35 cellular contexts compared by ENCODE assay signal in the genomic region with DNA sequence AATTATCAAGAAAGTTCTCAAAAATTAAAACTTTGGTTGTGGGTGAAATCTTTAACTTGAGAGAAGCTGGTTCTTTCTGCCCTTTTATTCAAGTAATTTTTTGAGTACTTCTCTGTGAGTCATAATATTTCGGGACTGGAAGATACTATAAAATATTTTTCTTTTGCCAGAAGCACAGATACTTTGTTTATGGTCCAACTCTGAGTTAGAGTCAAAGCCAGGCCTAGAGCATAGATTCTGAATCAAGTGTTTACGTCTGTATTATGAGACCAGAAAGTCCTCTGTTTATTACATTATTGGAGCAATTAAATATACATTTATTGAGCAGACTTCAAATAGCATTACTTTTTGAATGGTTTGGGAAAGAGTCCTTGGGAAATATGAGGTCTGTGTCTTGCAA.
"Had no signal": no experiment of that assay in that cellular context is flagged by ENCODE, and none has a peak within 500 bp of the region (broad histone marks: within the 10 kb centered on the region; RNA-seq: fewer than 3 reads in every experiment).

No MANE protein-coding gene starts in this region.

- H3K27ac ChIP-seq: adrenal gland, body of pancreas, brain microvascular endothelial cell, breast epithelium, VCaP had no signal

- H3K4me3 ChIP-seq: adrenal gland, body of pancreas, breast epithelium had no signal

- H3K9me3 Mint-ChIP-seq: activated B cell treated with CpG ODN at 0.5 μM for 24 hours; activated CD4-positive, alpha-beta T cell treated with anti-CD3 and anti-CD28 coated beads, Interleukin-2, amount 10 ng/mL, durations not matched to agents 24 days and 14 days; T-helper 2 cell treated with Interferon-gamma antibody and Interleukin-4, amounts not matched to agents 5 μg/mL and 100 μg/mL, for 36 hours had no signal

- ATAC-seq: activated CD8-positive, alpha-beta T cell treated with anti-CD3 and anti-CD28 coated beads for 36 hours; activated naive CD4-positive, alpha-beta T cell treated with anti-CD3 and anti-CD28 coated beads, Interleukin-2, amount 50 U/mL, for 72 hours; activated T-cell treated with anti-CD3 and anti-CD28 coated beads, Interleukin-2, amount 50 U/mL, for 4 hours; activated T-cell treated with anti-CD3 and anti-CD28 coated beads, Interleukin-2, amount 50 U/mL, for 72 hours; activated T-helper 17 cell treated with anti-CD3 and anti-CD28 coated beads, Interleukin-2, amount 50 U/mL, for 72 hours; body of pancreas had no signal

- H3K27ac Mint-ChIP-seq: activated B cell treated with CpG ODN at 0.5 μM for 24 hours; activated CD4-positive, alpha-beta memory T cell treated with anti-CD3 and anti-CD28 coated beads for 36 hours; activated CD4-positive, alpha-beta T cell treated with anti-CD3 and anti-CD28 coated beads, Interleukin-2, amount 10 ng/mL, durations not matched to agents 24 days and 14 days; activated CD8-positive, alpha-beta T cell treated with anti-CD3 and anti-CD28 coated beads for 36 hours; activated naive CD4-positive, alpha-beta T cell treated with anti-CD3 and anti-CD28 coated beads for 36 hours; activated naive CD4-positive, alpha-beta T cell treated with anti-CD3 and anti-CD28 coated beads, Interleukin-2, amount 50 U/mL, for 72 hours; activated naive CD8-positive, alpha-beta T cell treated with anti-CD3 and anti-CD28 coated beads for 36 hours; activated T-cell treated with anti-CD3 and anti-CD28 coated beads, Interleukin-2, amount 50 U/mL, for 72 hours; activated T-helper 1 cell treated with anti-CD3 and anti-CD28 coated beads, Interleukin-12 subunit alpha, Interleukin-12 subunit beta, Interleukin-2, Interleukin-4 antibody, amounts not matched to agents 30 ng/mL and 10 ng/mL and 1 ng/mL, durations not matched to agents 14 hours and 24 hours and 36 hours; activated T-helper 17 cell treated with anti-CD3 and anti-CD28 coated beads, Interleukin-2, amount 50 U/mL, for 72 hours; T-helper 1 cell treated with Interleukin-12 subunit alpha and Interleukin-12 subunit beta and Interleukin-4 antibody, amounts not matched to agents 30 μg/mL and 1 μg/mL, for 36 hours; T-helper 2 cell treated with Interferon-gamma antibody and Interleukin-4, amounts not matched to agents 5 μg/mL and 100 μg/mL, for 36 hours had no signal

- H3K36me3 ChIP-seq: adrenal gland, brain microvascular endothelial cell, breast epithelium had no signal

- H3K27me3 ChIP-seq: adrenal gland, body of pancreas, brain microvascular endothelial cell, breast epithelium had no signal

- H3K27me3 Mint-ChIP-seq: activated B cell treated with CpG ODN at 0.5 μM for 24 hours; activated CD4-positive, alpha-beta memory T cell treated with anti-CD3 and anti-CD28 coated beads for 36 hours; activated CD4-positive, alpha-beta T cell treated with anti-CD3 and anti-CD28 coated beads, Interleukin-2, amount 10 ng/mL, durations not matched to agents 24 days and 14 days; activated CD8-positive, alpha-beta T cell treated with anti-CD3 and anti-CD28 coated beads for 36 hours; activated naive CD8-positive, alpha-beta T cell treated with anti-CD3 and anti-CD28 coated beads for 36 hours; activated T-helper 17 cell treated with anti-CD3 and anti-CD28 coated beads, Interleukin-2, amount 50 U/mL, for 72 hours had no signal

- H3K4me1 ChIP-seq: body of pancreas, breast epithelium had no signal

- DNase-seq: activated B cell treated with CpG ODN at 0.5 μM for 24 hours; activated CD4-positive, alpha-beta memory T cell treated with anti-CD3 and anti-CD28 coated beads for 36 hours; activated CD4-positive, alpha-beta T cell treated with anti-CD3 and anti-CD28 coated beads for 4 hours; activated CD4-positive, alpha-beta T cell treated with anti-CD3 and anti-CD28 coated beads, Interleukin-2, amount 10 ng/mL, durations not matched to agents 24 days and 14 days; activated CD4-positive, alpha-beta T cell treated with anti-CD3 and anti-CD28 coated beads, Interleukin-2, amount 50 U/mL, for 1 hour; activated CD4-positive, alpha-beta T cell treated with anti-CD3 and anti-CD28 coated beads, Interleukin-2, amount 50 U/mL, for 4 hours; activated CD4-positive, CD25-positive, alpha-beta regulatory T cell treated with anti-CD3 and anti-CD28 coated beads, Interleukin-2, amount 50 U/mL, for 72 hours; activated CD8-positive, alpha-beta memory T cell treated with anti-CD3 and anti-CD28 coated beads, Interleukin-2, amount 50 U/mL, for 4 hours; activated CD8-positive, alpha-beta T cell treated with anti-CD3 and anti-CD28 coated beads for 36 hours; activated effector memory CD4-positive, alpha-beta T cell treated with anti-CD3 and anti-CD28 coated beads, Interleukin-2, amount 50 U/mL, for 16 hours; activated gamma-delta T cell treated with Interleukin-2 at 50 U/mL for 16 hours; activated naive CD4-positive, alpha-beta T cell; activated naive CD4-positive, alpha-beta T cell treated with anti-CD3 and anti-CD28 coated beads for 36 hours; activated naive CD4-positive, alpha-beta T cell treated with anti-CD3 and anti-CD28 coated beads, Interleukin-2, amount 50 U/mL, for 16 hours; activated naive CD8-positive, alpha-beta T cell treated with anti-CD3 and anti-CD28 coated beads for 36 hours; activated T-cell treated with anti-CD3 and anti-CD28 coated beads for 4 hours; activated T-cell treated with anti-CD3 and anti-CD28 coated beads, Interleukin-2, amount 50 U/mL, for 1 hour; activated T-cell treated with anti-CD3 and anti-CD28 coated beads, Interleukin-2, amount 50 U/mL, for 4 hours; activated T-cell treated with anti-CD3 and anti-CD28 coated beads, Interleukin-2, amount 50 U/mL, for 72 hours; adrenal gland; amniotic stem cell; aorta; body of pancreas; brain microvascular endothelial cell; central memory CD4-positive, alpha-beta T cell; T-helper 1 cell; T-helper 2 cell; T-helper 9 cell had no signal

- H3K9me3 ChIP-seq: adrenal gland had no signal

- H3K4me1 Mint-ChIP-seq: activated B cell treated with CpG ODN at 0.5 μM for 24 hours; activated CD4-positive, alpha-beta T cell treated with anti-CD3 and anti-CD28 coated beads, Interleukin-2, amount 10 ng/mL, durations not matched to agents 24 days and 14 days; activated naive CD8-positive, alpha-beta T cell treated with anti-CD3 and anti-CD28 coated beads for 36 hours; activated T-helper 17 cell treated with anti-CD3 and anti-CD28 coated beads, Interleukin-2, amount 50 U/mL, for 72 hours had no signal

- H3K4me3 Mint-ChIP-seq: activated B cell treated with CpG ODN at 0.5 μM for 24 hours; activated CD4-positive, alpha-beta memory T cell treated with anti-CD3 and anti-CD28 coated beads for 36 hours; activated CD4-positive, alpha-beta T cell treated with anti-CD3 and anti-CD28 coated beads, Interleukin-2, amount 10 ng/mL, durations not matched to agents 24 days and 14 days; activated CD8-positive, alpha-beta T cell treated with anti-CD3 and anti-CD28 coated beads for 36 hours; activated naive CD4-positive, alpha-beta T cell treated with anti-CD3 and anti-CD28 coated beads for 36 hours; activated naive CD8-positive, alpha-beta T cell treated with anti-CD3 and anti-CD28 coated beads for 36 hours; activated T-cell treated with anti-CD3 and anti-CD28 coated beads, Interleukin-2, amount 50 U/mL, for 4 hours; activated T-cell treated with anti-CD3 and anti-CD28 coated beads, Interleukin-2, amount 50 U/mL, for 72 hours; activated T-helper 1 cell treated with anti-CD3 and anti-CD28 coated beads, Interleukin-12 subunit alpha, Interleukin-12 subunit beta, Interleukin-2, Interleukin-4 antibody, amounts not matched to agents 30 ng/mL and 10 ng/mL and 1 ng/mL, durations not matched to agents 14 hours and 24 hours and 36 hours; activated T-helper 17 cell treated with anti-CD3 and anti-CD28 coated beads, Interleukin-2, amount 50 U/mL, for 72 hours; T-helper 1 cell treated with Interleukin-12 subunit alpha and Interleukin-12 subunit beta and Interleukin-4 antibody, amounts not matched to agents 30 μg/mL and 1 μg/mL, for 36 hours; T-helper 2 cell treated with Interferon-gamma antibody and Interleukin-4, amounts not matched to agents 5 μg/mL and 100 μg/mL, for 36 hours had no signal
